ENCODE assay signal across 9 cellular contexts in the genomic region with DNA sequence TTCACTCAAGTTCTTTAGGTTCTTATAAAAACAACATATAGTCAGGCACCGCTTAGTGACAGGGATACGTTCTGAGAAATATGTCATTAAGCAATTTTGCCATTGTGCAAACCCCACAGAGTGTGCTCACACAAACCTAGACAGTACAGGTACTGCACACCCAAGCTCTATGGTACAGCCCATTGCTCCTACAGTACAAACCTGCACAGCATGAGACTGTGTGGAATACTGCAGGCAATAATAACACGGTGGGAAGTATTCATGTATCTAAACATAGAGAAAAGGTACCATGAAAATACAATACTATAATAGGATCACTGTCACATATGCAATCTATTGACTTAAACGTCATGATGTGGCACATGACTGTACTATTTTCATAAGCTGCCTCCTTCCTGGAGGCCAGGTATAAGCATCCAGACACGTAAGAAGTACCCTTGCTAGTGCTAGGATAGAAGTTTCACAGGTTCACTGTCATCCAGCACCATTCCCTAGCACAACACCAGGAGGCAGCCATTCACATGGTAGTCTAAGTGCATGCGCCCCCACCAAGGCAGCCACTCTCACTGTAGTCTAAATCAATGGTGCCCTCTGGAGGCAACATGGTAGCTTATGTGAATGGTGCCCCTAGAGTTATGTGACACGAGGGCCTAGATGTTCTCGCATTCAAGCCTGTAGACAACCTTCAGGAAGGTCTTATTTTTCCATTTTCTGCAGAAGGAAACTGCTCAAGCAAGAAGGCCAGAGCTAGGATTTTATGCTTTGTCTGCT.
DNase-seq lines count a peak whose midpoint lies in the region; ATAC-seq and TF ChIP-seq lines count a peak whose summit lies in the region.
"Had no signal": no experiment of that assay in that cellular context is flagged by ENCODE, and none has a peak within 500 bp of the region (broad histone marks: within the 10 kb centered on the region; RNA-seq: fewer than 3 reads in every experiment).

No MANE protein-coding gene starts in this region.

- DNase-seq in cardiac muscle cell (ENCODE audit: low read depth in 1 of 2, low spot score in 1 of 2) (peak in 1 of 2 donors; percentile 67), left cardiac atrium (no peak), NAMALWA (ENCODE audit: low spot score) (peak; percentile 88), colonic mucosa (peak; percentile 18), NCI-H524 treated with DMSO at 0.1 percent for 48 hours (lab: John Stamatoyannopoulos, UW) (no peak), NCI-H1092 (lab: John Stamatoyannopoulos, UW) (no peak)
- DNase-seq in stimulated activated effector memory CD8-positive, alpha-beta T cell treated with anti-CD3 and anti-CD28 coated beads, Interleukin-12 subunit alpha, Interleukin-12 subunit beta, amount 100 ng/mL, for 72 hours (ENCODE audit: low spot score in 2 of 2): no peak

- TF ChIP-seq CTCF in cardiac muscle cell (IDR thresholded peaks at IDR 0.05; ENCODE audit: low read depth, low read length): peak; percentile 41
- no peak for TF ChIP-seq CTCF in colonic mucosa (IDR thresholded peaks at IDR 0.05)

- no peak overlapping the region for H3K27ac Mint-ChIP-seq in stimulated activated effector memory CD8-positive, alpha-beta T cell treated with anti-CD3 and anti-CD28 coated beads, Interleukin-12 subunit alpha, Interleukin-12 subunit beta, amount 100 ng/mL, for 72 hours

- H3K36me3 ChIP-seq in cardiac muscle cell (no peaks in the 10 kb centered on the region), colonic mucosa (no peaks in the 10 kb centered on the region)
- H3K36me3 ChIP-seq: ovary had no signal

- ATAC-seq in left cardiac atrium: no peak
- ATAC-seq in stimulated activated effector memory CD8-positive, alpha-beta T cell treated with anti-CD3 and anti-CD28 coated beads, Interleukin-12 subunit alpha, Interleukin-12 subunit beta, amount 100 ng/mL, for 72 hours: peak; percentile 46
- ATAC-seq in HG03432 (IDR thresholded peaks at IDR 0.05; ENCODE audit: unreplicated experiment): no peak

- no peak overlapping the region for H3K4me3 Mint-ChIP-seq in stimulated activated effector memory CD8-positive, alpha-beta T cell treated with anti-CD3 and anti-CD28 coated beads, Interleukin-12 subunit alpha, Interleukin-12 subunit beta, amount 100 ng/mL, for 72 hours

- no peaks in the 10 kb centered on the region for H3K4me1 Mint-ChIP-seq in stimulated activated effector memory CD8-positive, alpha-beta T cell treated with anti-CD3 and anti-CD28 coated beads, Interleukin-12 subunit alpha, Interleukin-12 subunit beta, amount 100 ng/mL, for 72 hours

- no peaks in the 10 kb centered on the region for H3K36me3 Mint-ChIP-seq in stimulated activated effector memory CD8-positive, alpha-beta T cell treated with anti-CD3 and anti-CD28 coated beads, Interleukin-12 subunit alpha, Interleukin-12 subunit beta, amount 100 ng/mL, for 72 hours

- no peak overlapping the region for H3K9ac ChIP-seq in colonic mucosa (ENCODE audit: low read depth in 2 of 2, low read length in 2 of 2)

- H3K27ac ChIP-seq in cardiac muscle cell (no peak overlapping the region), colonic mucosa (no peak overlapping the region)
- H3K27ac ChIP-seq: ovary had no signal

- H3K9me3 ChIP-seq in cardiac muscle cell (ENCODE audit: low read depth) (no peaks in the 10 kb centered on the region), colonic mucosa (no peaks in the 10 kb centered on the region)
- H3K9me3 ChIP-seq: ovary had no signal

- no peaks in the 10 kb centered on the region for H3K9me3 Mint-ChIP-seq in stimulated activated effector memory CD8-positive, alpha-beta T cell treated with anti-CD3 and anti-CD28 coated beads, Interleukin-12 subunit alpha, Interleukin-12 subunit beta, amount 100 ng/mL, for 72 hours

- H3K4me3 ChIP-seq in cardiac muscle cell: no peak overlapping the region
- no peak overlapping the region for H3K4me3 ChIP-seq in colonic mucosa
- H3K4me3 ChIP-seq: ovary had no signal

- no peaks in the 10 kb centered on the region for H3K27me3 ChIP-seq in cardiac muscle cell
- no peaks in the 10 kb centered on the region for H3K27me3 ChIP-seq in colonic mucosa
- H3K27me3 ChIP-seq: ovary had no signal

- intact Hi-C loops in left cardiac atrium (cut with DNase I): loop anchor here (10.0 kb wide), 1 partner anchor 142 kb away; no protein-coding TSS in a partner anchor
- intact Hi-C loops in colonic mucosa (cut with DNase I): loop anchor here (5.0 kb wide), 1 partner anchor 144 kb away; no protein-coding TSS in a partner anchor

- H3K4me1 ChIP-seq in cardiac muscle cell (ENCODE audit: low read depth) (peaks cover 14% of the 10 kb centered on the region), colonic mucosa (no peaks in the 10 kb centered on the region)

Comparison
In these comparisons a context has a peak if more than half of its experiments do, and no peak if none do; other contexts are left out.
1. DNase-seq: peak in NAMALWA (single experiment) and colonic mucosa (single experiment); none in left cardiac atrium (single experiment), stimulated activated effector memory CD8-positive, alpha-beta T cell treated with anti-CD3 and anti-CD28 coated beads, Interleukin-12 subunit alpha, Interleukin-12 subunit beta, amount 100 ng/mL, for 72 hours (0 of 2), NCI-H524 treated with DMSO at 0.1 percent for 48 hours (single experiment) and NCI-H1092 (single experiment).